ENCODE assay signal across 8 cellular contexts in genomic region chr1:161389691-161390558, GRCh38. TPM values are rescaled to one million over a fixed set of nuclear protein-coding genes. Genes with fewer than 3 reads are reported as not detected.
DNase-seq lines count a peak whose midpoint lies in the region; ATAC-seq and TF ChIP-seq lines count a peak whose summit lies in the region.

No MANE protein-coding gene starts in this region.

- no peaks in the 10 kb centered on the region for H3K9me3 ChIP-seq in thoracic aorta

- H3K27ac Mint-ChIP-seq in activated naive CD8-positive, alpha-beta T cell: peak overlapping the region; percentile 94
- peak overlapping the region; percentile 93 for H3K27ac Mint-ChIP-seq in glutamatergic neuron (ENCODE audit: unreplicated experiment)
- peak overlapping the region; percentile 97 for H3K27ac Mint-ChIP-seq in osteocyte (ENCODE audit: unreplicated experiment)

- DNase-seq in GM12864 (ENCODE audit: low read depth) (peak; percentile 68), NCI-H1105 treated with DMSO at 0.1 percent for 48 hours (lab: John Stamatoyannopoulos, UW) (peak; percentile 89), SKM-1 (lab: John Stamatoyannopoulos, UW; ENCODE audit: unreplicated experiment) (peak; percentile 99), glutamatergic neuron (peak; percentile 95), osteocyte (ENCODE audit: extremely low spot score, unreplicated experiment) (peak; percentile 99), thoracic aorta (ENCODE audit: low spot score) (peak; percentile 97)

- TF ChIP-seq CTCF in GM12864 (IDR thresholded peaks at IDR 0.05; ENCODE audit: low read depth, low read length, missing control alignments): no peak
- no peak for TF ChIP-seq CTCF in glutamatergic neuron (IDR thresholded peaks at IDR 0.05; ENCODE audit: partially characterized antibody, unreplicated experiment)
- no peak for TF ChIP-seq CTCF in osteocyte (IDR thresholded peaks at IDR 0.05)
- no peak for TF ChIP-seq CTCF in thoracic aorta (IDR thresholded peaks at IDR 0.05)

- no peaks in the 10 kb centered on the region for H3K27me3 ChIP-seq in thoracic aorta (replicated peaks; ENCODE audit: insufficient read depth)

- H3K9me3 Mint-ChIP-seq in activated naive CD8-positive, alpha-beta T cell (ENCODE audit: low read depth): no peaks in the 10 kb centered on the region
- H3K9me3 Mint-ChIP-seq in glutamatergic neuron (ENCODE audit: unreplicated experiment) (peaks cover 12% of the 10 kb centered on the region), osteocyte (ENCODE audit: unreplicated experiment) (no peaks in the 10 kb centered on the region)

- H3K36me3 ChIP-seq in thoracic aorta: no peaks in the 10 kb centered on the region

- H3K4me3 ChIP-seq in GM12864 (ENCODE audit: low read depth, low read length): peak overlapping the region; percentile 89
- H3K4me3 ChIP-seq in thoracic aorta: peak overlapping the region; percentile 73

- peaks cover 7% of the 10 kb centered on the region in 2 donors for H3K4me1 ChIP-seq in thoracic aorta (ENCODE audit: control insufficient read depth in 1 of 2, low read depth in 2 of 2)

- no peaks in the 10 kb centered on the region for H3K36me3 Mint-ChIP-seq in activated naive CD8-positive, alpha-beta T cell
- H3K36me3 Mint-ChIP-seq in glutamatergic neuron (ENCODE audit: unreplicated experiment): no peaks in the 10 kb centered on the region
- no peaks in the 10 kb centered on the region for H3K36me3 Mint-ChIP-seq in osteocyte (ENCODE audit: unreplicated experiment)

- peak overlapping the region; percentile 91 for H3K4me3 Mint-ChIP-seq in activated naive CD8-positive, alpha-beta T cell
- H3K4me3 Mint-ChIP-seq in glutamatergic neuron (ENCODE audit: unreplicated experiment): peak overlapping the region; percentile 95
- peak overlapping the region; percentile 91 for H3K4me3 Mint-ChIP-seq in osteocyte (ENCODE audit: unreplicated experiment)

- H3K27ac ChIP-seq in thoracic aorta: peak overlapping the region; percentile 87

- peaks cover 33% of the 10 kb centered on the region for H3K4me1 Mint-ChIP-seq in activated naive CD8-positive, alpha-beta T cell (ENCODE audit: low read depth)
- H3K4me1 Mint-ChIP-seq in glutamatergic neuron (ENCODE audit: low read depth, unreplicated experiment) (no peaks in the 10 kb centered on the region), osteocyte (ENCODE audit: unreplicated experiment) (peaks cover 9% of the 10 kb centered on the region)

- ATAC-seq in HG02678 (IDR thresholded peaks at IDR 0.05; ENCODE audit: unreplicated experiment): peak; percentile 85
- ATAC-seq in thoracic aorta (ENCODE audit: insufficient number of reproducible peaks, low FRiP score, low read depth): peak; percentile 98

- no peaks in the 10 kb centered on the region for H3K27me3 Mint-ChIP-seq in activated naive CD8-positive, alpha-beta T cell
- H3K27me3 Mint-ChIP-seq in glutamatergic neuron (ENCODE audit: unreplicated experiment): peaks cover 4% of the 10 kb centered on the region
- peaks cover 4% of the 10 kb centered on the region for H3K27me3 Mint-ChIP-seq in osteocyte (ENCODE audit: unreplicated experiment)

RNA-seq across cellular contexts. Expression of gene CFAP126, which starts 22.2 kb away (rescaled TPM):
- total RNA-seq in glutamatergic neuron (ENCODE audit: unreplicated experiment): not detected
- total RNA-seq in osteocyte: not detected in 2 replicates
- not detected for total RNA-seq in thoracic aorta

Comparison
In these comparisons a context has a peak if more than half of its experiments do, and no peak if none do; other contexts are left out.
1. Peak in every context shown above with its lines: DNase-seq, ATAC-seq, H3K4me3 ChIP-seq and H3K27ac ChIP-seq.